ENCODE assay signal across 1 cellular context in the genomic region with DNA sequence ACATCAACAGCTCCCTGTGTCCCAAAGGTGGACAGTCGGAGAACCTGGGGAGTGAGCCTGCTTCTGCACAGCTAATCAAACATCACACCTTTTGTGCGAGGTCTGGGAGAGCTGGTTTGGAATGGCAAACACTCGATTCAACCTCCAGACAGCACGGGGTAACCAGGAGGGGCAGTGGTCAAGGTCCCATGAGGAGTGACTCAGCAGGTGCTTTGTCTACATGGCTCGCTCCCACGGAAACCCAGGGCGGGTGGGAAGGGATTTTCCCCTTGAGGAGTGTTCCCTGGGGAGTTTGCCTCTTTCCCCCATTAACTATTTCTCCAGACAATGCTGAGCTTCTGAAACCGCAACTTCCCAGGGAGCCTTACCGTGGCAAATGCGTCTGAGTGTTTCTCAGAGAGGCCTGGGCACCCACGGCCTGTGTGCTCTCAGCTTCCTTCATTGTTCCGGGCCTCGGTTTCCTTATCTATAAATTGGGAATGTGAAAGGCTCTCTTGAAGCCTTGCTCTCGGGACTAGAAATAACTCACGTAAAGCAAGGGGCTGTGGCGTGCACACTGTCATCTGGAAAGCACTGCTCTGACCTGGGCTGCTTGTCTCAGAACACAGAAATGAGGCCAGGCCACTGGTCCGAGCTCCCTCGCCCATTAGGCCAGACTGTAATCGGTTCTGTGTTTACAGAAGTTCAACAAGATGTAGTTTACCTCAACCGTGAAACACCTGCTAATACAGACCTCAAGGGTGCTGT.
A peak's percentile ranks its signal among the peaks of the same experiment; 100 is the strongest.
TF ChIP-seq lines count a peak whose summit lies in the region.

No MANE protein-coding gene starts in this region.

TF ChIP-seq in HepG2, 621 proteins besides CTCF, POLR2A, EP300 and RAD21 (continued from another document and continues in another):
- TF ChIP-seq NFYC (CRISPR knock-in tag; IDR thresholded peaks at IDR 0.05) (no peak), PLRG1 (conservative IDR thresholded peaks at IDR 0.05) (no peak), KLF13 (CRISPR knock-in tag; IDR thresholded peaks at IDR 0.05) (no peak), NPAS2 (CRISPR knock-in tag; IDR thresholded peaks at IDR 0.05; ENCODE audit: borderline replicate concordance) (no peak), ZNF605 (CRISPR knock-in tag; IDR thresholded peaks at IDR 0.05) (0 out of 2 replicates have a peak, but pooled peaks have one; percentile 56), ZMYM4 (CRISPR knock-in tag; IDR thresholded peaks at IDR 0.05) (peak; percentile 3; the same call in 1 of the 2 replicates), SAP130 (CRISPR knock-in tag; IDR thresholded peaks at IDR 0.05; ENCODE audit: low read depth) (peak; percentile 88), KIAA2018 (CRISPR knock-in tag; IDR thresholded peaks at IDR 0.05; ENCODE audit: borderline replicate concordance) (no peak), ZBTB8A (CRISPR knock-in tag; IDR thresholded peaks at IDR 0.05; ENCODE audit: borderline replicate concordance, low read depth) (no peak), DNMT1 (CRISPR knock-in tag; IDR thresholded peaks at IDR 0.05) (no peak), TBL1XR1 (IDR thresholded peaks at IDR 0.05; ENCODE audit: borderline replicate concordance, low read length, partially characterized antibody) (peak; percentile 63), REXO4 (CRISPR knock-in tag; IDR thresholded peaks at IDR 0.05; ENCODE audit: borderline replicate concordance) (no peak), CHD4 (IDR thresholded peaks at IDR 0.05; ENCODE audit: borderline replicate concordance, low read length) (no peak), TCF7 (IDR thresholded peaks at IDR 0.05; ENCODE audit: low read depth) (0 out of 2 replicates have a peak, but pooled peaks have one; percentile 32), NR2C2 (CRISPR knock-in tag; IDR thresholded peaks at IDR 0.05; ENCODE audit: borderline replicate concordance) (peak; percentile 29; the same call in 1 of the 2 replicates), MYPOP (CRISPR knock-in tag; IDR thresholded peaks at IDR 0.05) (no peak), ZNF205 (CRISPR knock-in tag; IDR thresholded peaks at IDR 0.05) (peak; percentile 63; the same call in 1 of the 2 replicates), ZNF256 (CRISPR knock-in tag; conservative IDR thresholded peaks at IDR 0.05) (no peak), SNRNP70 (IDR thresholded peaks at IDR 0.05; ENCODE audit: low read depth, low read length) (no peak), MBNL3 (CRISPR knock-in tag; conservative IDR thresholded peaks at IDR 0.05) (no peak), RFX3 (CRISPR knock-in tag; IDR thresholded peaks at IDR 0.05) (no peak), ZNF496 (CRISPR knock-in tag; IDR thresholded peaks at IDR 0.05; ENCODE audit: insufficient replicate concordance) (no peak), ZNF646 (CRISPR knock-in tag; IDR thresholded peaks at IDR 0.05) (no peak), SMARCC2 (IDR thresholded peaks at IDR 0.05) (no peak), ETV5 (CRISPR knock-in tag; IDR thresholded peaks at IDR 0.05; ENCODE audit: borderline replicate concordance) (peak; percentile 18; the same call in 1 of the 2 replicates), TFE3 (CRISPR knock-in tag; IDR thresholded peaks at IDR 0.05) (peak; percentile 83), HMG20A (CRISPR knock-in tag; IDR thresholded peaks at IDR 0.05; ENCODE audit: borderline replicate concordance) (peak; percentile 79; the same call in 1 of the 2 replicates), DNMT3B (CRISPR knock-in tag; conservative IDR thresholded peaks at IDR 0.05) (no peak), PITX1 (CRISPR knock-in tag; IDR thresholded peaks at IDR 0.05) (no peak)
- TF ChIP-seq, protein P1, sequence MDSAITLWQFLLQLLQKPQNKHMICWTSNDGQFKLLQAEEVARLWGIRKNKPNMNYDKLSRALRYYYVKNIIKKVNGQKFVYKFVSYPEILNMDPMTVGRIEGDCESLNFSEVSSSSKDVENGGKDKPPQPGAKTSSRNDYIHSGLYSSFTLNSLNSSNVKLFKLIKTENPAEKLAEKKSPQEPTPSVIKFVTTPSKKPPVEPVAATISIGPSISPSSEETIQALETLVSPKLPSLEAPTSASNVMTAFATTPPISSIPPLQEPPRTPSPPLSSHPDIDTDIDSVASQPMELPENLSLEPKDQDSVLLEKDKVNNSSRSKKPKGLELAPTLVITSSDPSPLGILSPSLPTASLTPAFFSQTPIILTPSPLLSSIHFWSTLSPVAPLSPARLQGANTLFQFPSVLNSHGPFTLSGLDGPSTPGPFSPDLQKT (CRISPR knock-in tag; IDR thresholded peaks at IDR 0.05; ENCODE audit: borderline replicate concordance): no peak
- TF ChIP-seq, protein P2, sequence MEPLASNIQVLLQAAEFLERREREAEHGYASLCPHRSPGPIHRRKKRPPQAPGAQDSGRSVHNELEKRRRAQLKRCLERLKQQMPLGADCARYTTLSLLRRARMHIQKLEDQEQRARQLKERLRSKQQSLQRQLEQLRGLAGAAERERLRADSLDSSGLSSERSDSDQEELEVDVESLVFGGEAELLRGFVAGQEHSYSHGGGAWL (CRISPR knock-in tag; IDR thresholded peaks at IDR 0.05): no peak
- TF ChIP-seq, protein P3, sequence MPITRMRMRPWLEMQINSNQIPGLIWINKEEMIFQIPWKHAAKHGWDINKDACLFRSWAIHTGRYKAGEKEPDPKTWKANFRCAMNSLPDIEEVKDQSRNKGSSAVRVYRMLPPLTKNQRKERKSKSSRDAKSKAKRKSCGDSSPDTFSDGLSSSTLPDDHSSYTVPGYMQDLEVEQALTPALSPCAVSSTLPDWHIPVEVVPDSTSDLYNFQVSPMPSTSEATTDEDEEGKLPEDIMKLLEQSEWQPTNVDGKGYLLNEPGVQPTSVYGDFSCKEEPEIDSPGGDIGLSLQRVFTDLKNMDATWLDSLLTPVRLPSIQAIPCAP (CRISPR knock-in tag; IDR thresholded peaks at IDR 0.05; ENCODE audit: low read depth): no peak
- TF ChIP-seq, protein P4, sequence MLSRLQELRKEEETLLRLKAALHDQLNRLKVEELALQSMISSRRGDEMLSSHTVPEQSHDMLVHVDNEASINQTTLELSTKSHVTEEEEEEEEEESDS (CRISPR knock-in tag; IDR thresholded peaks at IDR 0.05; ENCODE audit: borderline replicate concordance): no peak
